In the genomic region with DNA sequence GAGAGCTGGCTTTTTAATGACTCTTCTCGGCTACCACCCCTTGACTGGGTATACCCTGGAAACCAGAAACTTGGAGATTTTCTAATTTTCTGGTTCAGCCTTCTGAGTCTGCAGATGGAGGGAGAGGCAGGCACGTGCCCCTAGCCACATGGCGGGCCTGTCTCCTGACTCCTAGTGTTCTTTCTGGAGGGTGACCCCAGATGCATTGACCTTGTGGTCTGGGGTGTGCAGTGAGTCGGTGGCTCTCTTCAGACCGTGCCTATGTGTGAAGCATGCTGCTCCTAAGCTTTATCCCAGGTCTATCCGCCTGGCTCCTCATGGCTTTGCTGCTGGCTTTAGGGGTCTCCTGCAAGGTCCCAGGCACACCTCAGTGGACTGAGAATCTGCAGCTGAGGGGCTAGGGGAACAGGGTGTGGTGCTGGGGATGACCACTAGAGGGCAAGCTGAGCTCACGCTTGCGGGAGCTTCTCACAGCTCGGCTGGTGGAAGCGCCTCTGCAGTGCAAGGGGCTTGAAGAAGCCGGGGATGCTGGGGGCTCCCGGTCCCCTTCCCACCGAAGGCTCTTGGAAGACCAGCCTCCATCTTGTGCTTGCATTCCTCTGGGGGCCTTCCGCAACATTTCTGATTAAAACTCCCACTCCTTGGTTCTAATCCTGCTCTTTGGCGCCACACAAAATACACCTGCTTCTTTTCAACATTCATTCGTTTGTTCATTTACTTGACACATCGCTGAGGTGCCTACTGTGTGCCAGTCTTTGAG, we compare ENCODE assay signal across 8 cellular contexts. TPM values are rescaled to one million over a fixed set of nuclear protein-coding genes. Genes with fewer than 3 reads are reported as not detected.
A peak's percentile ranks its signal among the peaks of the same experiment; 100 is the strongest.
DNase-seq lines count a peak whose midpoint lies in the region; ATAC-seq and TF ChIP-seq lines count a peak whose summit lies in the region.

No MANE protein-coding gene starts in this region.

- no peak overlapping the region for H3K9ac ChIP-seq in DND-41 (ENCODE audit: low read depth, low read length)
- H3K9ac ChIP-seq in parathyroid adenoma, result no peak overlapping the region

- H4K20me1 ChIP-seq in DND-41 (ENCODE audit: insufficient read depth, low read length), result no peaks in the 10 kb centered on the region

- TF ChIP-seq EP300 in Ishikawa (IDR thresholded peaks at IDR 0.05; ENCODE audit: borderline replicate concordance) (no peak), transverse colon (IDR thresholded peaks at IDR 0.05; ENCODE audit: low read depth) (no peak)

- in situ Hi-C loops in transverse colon (cut with MboI; ENCODE audit: low pct_ligation_motif_present in 1 of 4, low pct_unique_long_range_greater_than_20kb in 1 of 4, low sequenced_read_pairs in 3 of 4), result loop anchor here in 1 of 4 donors (10.0 kb wide), 1 partner anchor 376 kb away; no protein-coding TSS in a partner anchor

- no peaks in the 10 kb centered on the region for H3K79me2 ChIP-seq in DND-41 (ENCODE audit: insufficient read depth, low read length)
- H3K79me2 ChIP-seq in parathyroid adenoma, result no peaks in the 10 kb centered on the region

- H3K9me3 ChIP-seq in DND-41 (ENCODE audit: insufficient read depth, low read length, severe bottlenecking) (no peaks in the 10 kb centered on the region), RWPE2 (ENCODE audit: severe bottlenecking) (no peaks in the 10 kb centered on the region), parathyroid adenoma (ENCODE audit: control insufficient read depth, low read length) (no peaks in the 10 kb centered on the region), transverse colon (no peaks in the 10 kb centered on the region)

- H3K4me3 ChIP-seq in DND-41 (ENCODE audit: low read depth in 1 of 2, low read length in 2 of 2) (no peak overlapping the region), RWPE2 (ENCODE audit: severe bottlenecking) (no peak overlapping the region), parathyroid adenoma (ENCODE audit: low read depth, low read length) (no peak overlapping the region), transverse colon (no peak overlapping the region)

- TF ChIP-seq RAD21 in Ishikawa (IDR thresholded peaks at IDR 0.05; ENCODE audit: low read depth), result peak; percentile 95

- ATAC-seq in DND-41 (ENCODE audit: insufficient read depth, low read depth) (peak; percentile 98), GM21529 (IDR thresholded peaks at IDR 0.05; ENCODE audit: unreplicated experiment) (peak; percentile 93), RWPE2 (ENCODE audit: low read depth) (peak; percentile 79)

- DNase-seq in DND-41 (peak; percentile 79), RWPE2 (ENCODE audit: low spot score) (peak; percentile 62), glomerular visceral epithelial cell (ENCODE audit: extremely low spot score) (peak; percentile 56), transverse colon (peak; percentile 67)
- DNase-seq in activated naive CD4-positive, alpha-beta T cell (lab: John Stamatoyannopoulos, UW), result peak; percentile 27 to 56 (median 47)

- H3K4me1 ChIP-seq in DND-41 (ENCODE audit: insufficient read depth, low read length), result no peaks in the 10 kb centered on the region
- no peaks in the 10 kb centered on the region for H3K4me1 ChIP-seq in RWPE2 (ENCODE audit: insufficient read depth, poor library complexity, severe bottlenecking)
- no peaks in the 10 kb centered on the region for H3K4me1 ChIP-seq in parathyroid adenoma
- H3K4me1 ChIP-seq in transverse colon, result no peaks in the 10 kb centered on the region

- TF ChIP-seq CTCF in DND-41 (IDR thresholded peaks at IDR 0.05; ENCODE audit: borderline replicate concordance, extremely low read depth, low read length, poor library complexity, severe bottlenecking) (peak; percentile 98), RWPE2 (IDR thresholded peaks at IDR 0.05; ENCODE audit: poor library complexity, severe bottlenecking) (peak; percentile 87), parathyroid adenoma (IDR thresholded peaks at IDR 0.05) (peak; percentile 79), transverse colon (IDR thresholded peaks at IDR 0.05) (peak; percentile 76 to 91 (median 86))

- 27% methylated on average over 17 of the region's 17 CpGs; no CpG with 5 or more reads in 1 of the 2 donors for WGBS in transverse colon (ENCODE audit: low coverage in 1 of 2), 2 donors

- H3K4me2 ChIP-seq in DND-41 (ENCODE audit: insufficient read depth, low read length) (no peak overlapping the region), parathyroid adenoma (ENCODE audit: low read length) (no peak overlapping the region)

- H3K27me3 ChIP-seq in DND-41 (ENCODE audit: insufficient read depth, low read length, poor library complexity) (no peaks in the 10 kb centered on the region), RWPE2 (ENCODE audit: insufficient read depth, poor library complexity, severe bottlenecking) (no peaks in the 10 kb centered on the region), parathyroid adenoma (ENCODE audit: control insufficient read depth, insufficient read depth, low read length) (no peaks in the 10 kb centered on the region), transverse colon (peaks cover 4% of the 10 kb centered on the region)

- H2AFZ ChIP-seq in DND-41 (ENCODE audit: low read depth, low read length), result no peak overlapping the region
- no peak overlapping the region for H2AFZ ChIP-seq in parathyroid adenoma

- H3K27ac ChIP-seq in DND-41 (ENCODE audit: low read length) (no peak overlapping the region), RWPE2 (ENCODE audit: poor library complexity, severe bottlenecking) (no peak overlapping the region), parathyroid adenoma (no peak overlapping the region), transverse colon (no peak overlapping the region)

- no peak for TF ChIP-seq POLR2A in transverse colon (IDR thresholded peaks at IDR 0.05)

- intact Hi-C loops in transverse colon (cut with DNase I; ENCODE audit: low total_unique reads), result no loop called here

- no peaks in the 10 kb centered on the region for H3K36me3 ChIP-seq in DND-41 (ENCODE audit: insufficient read depth, low read length)
- H3K36me3 ChIP-seq in RWPE2 (ENCODE audit: low read depth), result no peaks in the 10 kb centered on the region
- H3K36me3 ChIP-seq in parathyroid adenoma (ENCODE audit: control insufficient read depth, insufficient read depth, low read length), result no peaks in the 10 kb centered on the region
- H3K36me3 ChIP-seq in transverse colon, result no peaks in the 10 kb centered on the region

TF ChIP-seq in Ishikawa, 13 proteins besides CTCF, POLR2A, EP300 and RAD21:
- TF ChIP-seq TEAD4 (IDR thresholded peaks at IDR 0.05) (no peak), TCF12 (IDR thresholded peaks at IDR 0.05; ENCODE audit: low read depth) (no peak), USF1 (IDR thresholded peaks at IDR 0.05) (no peak), CEBPB (IDR thresholded peaks at IDR 0.05) (no peak)
TF ChIP-seq in Ishikawa: peak in this region for 0.

RNA-seq across cellular contexts. Expression of gene OTOG, which starts 51.8 kb away (rescaled TPM):
- total RNA-seq in transverse colon, result not detected

RNA-seq across cellular contexts. Expression of gene USH1C, which starts 54.7 kb away (rescaled TPM):
- total RNA-seq in transverse colon, result 1,000 to 10,000 TPM in 1 of 4 donors, 100 to 1,000 TPM in 3; 110 to 1,022 (median 157) TPM
